11 cellular contexts compared by ENCODE assay signal in the genomic region with DNA sequence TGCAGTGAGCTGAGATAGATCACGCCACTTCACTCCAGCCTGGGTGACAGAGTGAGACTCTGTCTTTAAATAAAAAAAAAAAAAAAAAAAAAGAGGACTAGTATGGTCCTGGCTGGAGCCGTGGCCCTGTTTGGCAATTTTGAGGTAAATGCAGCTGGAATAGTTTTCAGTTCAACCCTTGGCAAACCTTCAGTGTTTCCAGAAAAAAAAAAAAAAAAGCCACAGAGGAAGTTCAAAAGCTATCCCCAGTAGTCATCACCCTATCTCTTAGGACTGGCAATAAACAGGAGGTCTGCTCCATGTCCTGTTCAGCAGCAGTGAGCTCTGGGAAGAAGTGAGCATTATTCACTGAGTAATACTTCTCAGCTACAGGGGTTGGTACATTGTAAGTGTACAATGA. TPM values are rescaled to one million over a fixed set of nuclear protein-coding genes. Genes with fewer than 3 reads are reported as not detected.
DNase-seq lines count a peak whose midpoint lies in the region; ATAC-seq and TF ChIP-seq lines count a peak whose summit lies in the region.
"Had no signal": no experiment of that assay in that cellular context is flagged by ENCODE, and none has a peak within 500 bp of the region (broad histone marks: within the 10 kb centered on the region; RNA-seq: fewer than 3 reads in every experiment).

No MANE protein-coding gene starts in this region.

- POLR2A ChIA-PET in HEK293T (lab: Yijun Ruan, JAX), result no interaction called here

- TF ChIP-seq CTCF in right atrium auricular region (IDR thresholded peaks at IDR 0.05), result no peak

- in situ Hi-C loops in G401 (cut with HindIII; ENCODE audit: low sequenced_read_pairs), result no loop called here

- no peak overlapping the region for H2BK15ac ChIP-seq in mesenchymal stem cell (ENCODE audit: low read depth, poor library complexity, severe bottlenecking)

- H3K36me3 ChIP-seq in right atrium auricular region, result no peaks in the 10 kb centered on the region
- no peaks in the 10 kb centered on the region for H3K36me3 ChIP-seq in mesenchymal stem cell (ENCODE audit: control insufficient read depth in 1 of 2, insufficient read depth in 2 of 2, low read depth in 1 of 2, low read length in 2 of 2)

- H4K8ac ChIP-seq in mesenchymal stem cell (ENCODE audit: low read length), result no peak overlapping the region

- H2BK120ac ChIP-seq in mesenchymal stem cell (ENCODE audit: low read depth, low read length), result no peak overlapping the region

- WGBS in mesenchymal stem cell, result 47% methylated on average over 2 of the region's 2 CpGs

- H3K4ac ChIP-seq in mesenchymal stem cell (ENCODE audit: low read depth in 1 of 2, low read length in 2 of 2), result peak overlapping the region in 1 of 2 experiments; percentile 60

- H3K9me3 ChIP-seq in right atrium auricular region (no peaks in the 10 kb centered on the region), mesenchymal stem cell (ENCODE audit: control insufficient read depth, low read length) (no peaks in the 10 kb centered on the region)

- H3K79me1 ChIP-seq in mesenchymal stem cell (replicated peaks; ENCODE audit: low read length, poor library complexity, severe bottlenecking), result no peaks in the 10 kb centered on the region

- H3K27me3 ChIP-seq in right atrium auricular region, result no peaks in the 10 kb centered on the region
- no peaks in the 10 kb centered on the region for H3K27me3 ChIP-seq in mesenchymal stem cell (ENCODE audit: control insufficient read depth in 1 of 2, insufficient read depth in 1 of 2, low read length in 2 of 2)

- ATAC-seq in Right ventricle myocardium superior (ENCODE audit: poor library complexity) (peak; percentile 88), HG03457 (IDR thresholded peaks at IDR 0.05; ENCODE audit: unreplicated experiment) (no peak)

- peak overlapping the region; percentile 67 for H3K9ac ChIP-seq in mesenchymal stem cell (ENCODE audit: low read length)

- H2AK5ac ChIP-seq in mesenchymal stem cell (ENCODE audit: low read length, severe bottlenecking), result no peak overlapping the region

- no peak overlapping the region for H4K91ac ChIP-seq in mesenchymal stem cell (ENCODE audit: low read length)

- H3K27ac ChIP-seq in right atrium auricular region (no peak overlapping the region), epithelial cell of prostate (peak overlapping the region; percentile 76), mesenchymal stem cell (ENCODE audit: low read length, poor library complexity, severe bottlenecking) (no peak overlapping the region)

- DNase-seq in Right ventricle myocardium superior, result peak; percentile 56
- DNase-seq in right atrium auricular region (ENCODE audit: low spot score), result no peak
- no peak for DNase-seq in epithelial cell of prostate (ENCODE audit: low read depth, low spot score)
- DNase-seq in mesenchymal stem cell, result peak; percentile 92
- DNase-seq in G401 (ENCODE audit: low spot score), result no peak
- no peak for DNase-seq in HEK293T (ENCODE audit: extremely low spot score)
- no peak for DNase-seq in HT-29 (ENCODE audit: low spot score)
- DNase-seq: ACHN; activated CD4-positive, alpha-beta memory T cell treated with anti-CD3 and anti-CD28 coated beads for 36 hours; MM.1S had no signal

- H2BK12ac ChIP-seq in mesenchymal stem cell (ENCODE audit: low read length in 2 of 2), result no peak overlapping the region

- H3K4me1 ChIP-seq in right atrium auricular region (peaks cover 0 to 27% of the 10 kb centered on the region in 2 donors), mesenchymal stem cell (ENCODE audit: control insufficient read depth, insufficient read depth, low read depth, low read length) (peaks cover 6% of the 10 kb centered on the region)

- CTCF ChIA-PET in HEK293T (lab: Yijun Ruan, JAX), result interaction anchor here (0.7 to 2.0 kb wide), 2 partner anchors 12 to 102 kb away, joined by 5 to 6 read pairs; no protein-coding TSS in a partner anchor

- intact Hi-C loops in Right ventricle myocardium superior (cut with DNase I), result no loop called here

- no peak overlapping the region for H3K14ac ChIP-seq in mesenchymal stem cell (ENCODE audit: low read length in 2 of 2)

- no peak overlapping the region for H3K4me3 ChIP-seq in right atrium auricular region
- H3K4me3 ChIP-seq in mesenchymal stem cell (ENCODE audit: insufficient read depth in 1 of 2, low read depth in 1 of 2, low read length in 2 of 2), result no peak overlapping the region

- H3K4me2 ChIP-seq in mesenchymal stem cell (ENCODE audit: low read length, poor library complexity, severe bottlenecking), result no peak overlapping the region

- H3K18ac ChIP-seq in mesenchymal stem cell (ENCODE audit: low read depth in 1 of 2, low read length in 2 of 2), result no peak overlapping the region

- H2AFZ ChIP-seq in mesenchymal stem cell (ENCODE audit: low read depth, low read length), result no peak overlapping the region

- no peak overlapping the region for H3K23ac ChIP-seq in mesenchymal stem cell (ENCODE audit: low read length in 2 of 2)

- H2BK5ac ChIP-seq in mesenchymal stem cell (ENCODE audit: low read depth, low read length, poor library complexity, severe bottlenecking), result no peak overlapping the region

TF ChIP-seq in HEK293T, 16 proteins besides CTCF, POLR2A, EP300 and RAD21:
- TF ChIP-seq, protein P1, sequence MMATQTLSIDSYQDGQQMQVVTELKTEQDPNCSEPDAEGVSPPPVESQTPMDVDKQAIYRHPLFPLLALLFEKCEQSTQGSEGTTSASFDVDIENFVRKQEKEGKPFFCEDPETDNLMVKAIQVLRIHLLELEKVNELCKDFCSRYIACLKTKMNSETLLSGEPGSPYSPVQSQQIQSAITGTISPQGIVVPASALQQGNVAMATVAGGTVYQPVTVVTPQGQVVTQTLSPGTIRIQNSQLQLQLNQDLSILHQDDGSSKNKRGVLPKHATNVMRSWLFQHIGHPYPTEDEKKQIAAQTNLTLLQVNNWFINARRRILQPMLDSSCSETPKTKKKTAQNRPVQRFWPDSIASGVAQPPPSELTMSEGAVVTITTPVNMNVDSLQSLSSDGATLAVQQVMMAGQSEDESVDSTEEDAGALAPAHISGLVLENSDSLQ (IDR thresholded peaks at IDR 0.05), result no peak
- TF ChIP-seq LEF1 (IDR thresholded peaks at IDR 0.05; ENCODE audit: borderline replicate concordance) (no peak), FOXK2 (IDR thresholded peaks at IDR 0.05) (no peak)

RNA-seq across cellular contexts. Expression of a gene that starts 56.8 kb away (rescaled TPM):
- 11.1 TPM for total RNA-seq in Right ventricle myocardium superior
- 10 to 100 TPM; 33.0 to 34.5 TPM for total RNA-seq in right atrium auricular region
- 109 TPM for polyA plus RNA-seq in mesenchymal stem cell (2013, experiment 1 of 2)
- 106 TPM for polyA plus RNA-seq in mesenchymal stem cell (2013, experiment 2 of 2)
- total RNA-seq in G401 (2014; rRNA removed; shearing (Covaris generic)), result 165 and 229 TPM in 2 replicates
- 76.1 and 76.5 TPM in 2 replicates for total RNA-seq in HT-29 (2014; rRNA removed; shearing (Covaris generic))

Comparison
In these comparisons a context has a peak if more than half of its experiments do, and no peak if none do; other contexts are left out.
1. DNase-seq: peak in Right ventricle myocardium superior (single experiment) and mesenchymal stem cell (single experiment); none in right atrium auricular region (single experiment), epithelial cell of prostate (single experiment), G401 (single experiment), HEK293T (single experiment) and HT-29 (single experiment).